Comparison of ENCODE assay signal across 1 cellular context in the genomic region with DNA sequence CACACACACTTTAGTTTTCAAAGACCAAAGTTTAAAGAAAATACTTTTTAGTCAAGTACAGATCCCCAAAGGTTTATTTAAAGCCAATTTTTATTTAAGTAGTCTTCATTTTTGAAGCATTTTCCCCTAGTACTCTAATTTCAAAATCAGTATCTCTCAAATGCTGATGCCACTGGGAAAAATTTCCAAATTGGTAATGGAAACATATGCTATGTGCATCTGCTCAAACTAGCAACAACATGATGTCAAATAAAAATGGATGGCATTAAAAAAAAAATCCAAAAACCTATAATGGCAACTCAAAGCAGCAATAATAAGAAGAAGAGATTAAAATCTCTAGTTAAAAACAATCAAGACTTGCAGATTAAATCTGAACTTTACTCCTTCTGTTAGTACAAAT.
TF ChIP-seq lines count a peak whose summit lies in the region.

No MANE protein-coding gene starts in this region.

TF ChIP-seq in GM23338, 12 proteins besides CTCF, POLR2A, EP300 and RAD21 (continued from another document):
- TF ChIP-seq, protein P1, sequence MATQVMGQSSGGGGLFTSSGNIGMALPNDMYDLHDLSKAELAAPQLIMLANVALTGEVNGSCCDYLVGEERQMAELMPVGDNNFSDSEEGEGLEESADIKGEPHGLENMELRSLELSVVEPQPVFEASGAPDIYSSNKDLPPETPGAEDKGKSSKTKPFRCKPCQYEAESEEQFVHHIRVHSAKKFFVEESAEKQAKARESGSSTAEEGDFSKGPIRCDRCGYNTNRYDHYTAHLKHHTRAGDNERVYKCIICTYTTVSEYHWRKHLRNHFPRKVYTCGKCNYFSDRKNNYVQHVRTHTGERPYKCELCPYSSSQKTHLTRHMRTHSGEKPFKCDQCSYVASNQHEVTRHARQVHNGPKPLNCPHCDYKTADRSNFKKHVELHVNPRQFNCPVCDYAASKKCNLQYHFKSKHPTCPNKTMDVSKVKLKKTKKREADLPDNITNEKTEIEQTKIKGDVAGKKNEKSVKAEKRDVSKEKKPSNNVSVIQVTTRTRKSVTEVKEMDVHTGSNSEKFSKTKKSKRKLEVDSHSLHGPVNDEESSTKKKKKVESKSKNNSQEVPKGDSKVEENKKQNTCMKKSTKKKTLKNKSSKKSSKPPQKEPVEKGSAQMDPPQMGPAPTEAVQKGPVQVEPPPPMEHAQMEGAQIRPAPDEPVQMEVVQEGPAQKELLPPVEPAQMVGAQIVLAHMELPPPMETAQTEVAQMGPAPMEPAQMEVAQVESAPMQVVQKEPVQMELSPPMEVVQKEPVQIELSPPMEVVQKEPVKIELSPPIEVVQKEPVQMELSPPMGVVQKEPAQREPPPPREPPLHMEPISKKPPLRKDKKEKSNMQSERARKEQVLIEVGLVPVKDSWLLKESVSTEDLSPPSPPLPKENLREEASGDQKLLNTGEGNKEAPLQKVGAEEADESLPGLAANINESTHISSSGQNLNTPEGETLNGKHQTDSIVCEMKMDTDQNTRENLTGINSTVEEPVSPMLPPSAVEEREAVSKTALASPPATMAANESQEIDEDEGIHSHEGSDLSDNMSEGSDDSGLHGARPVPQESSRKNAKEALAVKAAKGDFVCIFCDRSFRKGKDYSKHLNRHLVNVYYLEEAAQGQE (IDR thresholded peaks at IDR 0.05; ENCODE audit: unreplicated experiment) = no peak
- no peak for TF ChIP-seq EZH2phosphoT487 (IDR thresholded peaks at IDR 0.05; ENCODE audit: unreplicated experiment)
- TF ChIP-seq ZNF114 (CRISPR knock-in tag; IDR thresholded peaks at IDR 0.05) = no peak
- TF ChIP-seq POLR2AphosphoS5 (IDR thresholded peaks at IDR 0.05; ENCODE audit: low read depth) = no peak
- no peak for TF ChIP-seq ZNF331 (CRISPR knock-in tag; IDR thresholded peaks at IDR 0.05; ENCODE audit: low read depth)
